In genomic region chr22:47797546-47797945, GRCh38 we compare ENCODE assay signal across 26 cellular contexts.
"Had no signal": no experiment of that assay in that cellular context is flagged by ENCODE, and none has a peak within 500 bp of the region (broad histone marks: within the 10 kb centered on the region; RNA-seq: fewer than 3 reads in every experiment).

No MANE protein-coding gene starts in this region.

- H3K27me3 Mint-ChIP-seq: progenitor cell of endocrine pancreas had no signal

- DNase-seq: hippocampal formation; kidney glomerular epithelial cell; left cardiac atrium; left lung; lower lobe of right lung; mammary epithelial cell; mesenchymal stem cell; naive B cell; natural killer cell; ovary; right lobe of liver; stimulated activated CD4-positive, alpha-beta T cell treated with anti-CD3 and anti-CD28 coated beads, Interleukin-12 subunit alpha, Interleukin-12 subunit beta, amount 100 ng/mL, for 4 hours; stimulated activated CD4-positive, alpha-beta T cell treated with anti-CD3 and anti-CD28 coated beads, Interleukin-15, amount 100 ng/mL, for 24 hours; stimulated activated CD4-positive, alpha-beta T cell treated with anti-CD3 and anti-CD28 coated beads, Interleukin-2, amount 100 ng/mL, for 24 hours; stimulated activated CD4-positive, alpha-beta T cell treated with anti-CD3 and anti-CD28 coated beads, Interleukin-4, amount 100 ng/mL, for 1 hour; stimulated activated naive B cell treated with anti-CD40 and anti-IgM and Interleukin-4, amounts not matched to agents 10 μg/mL and 1 μg/mL and 100 μg/mL, for 72 hours; stimulated activated naive CD8-positive, alpha-beta T cell treated with anti-CD3 and anti-CD28 coated beads, Interleukin-15, Interleukin-2, amounts not matched to agents 100 U/mL and 50 U/mL, for 24 hours; stomach; testis; thyroid gland; transverse colon; upper lobe of right lung had no signal

- ATAC-seq: left cardiac atrium; left lung; lower lobe of right lung; natural killer cell; stimulated activated naive B cell treated with anti-CD40 and anti-IgM and Interleukin-4, amounts not matched to agents 10 μg/mL and 1 μg/mL and 100 μg/mL, for 72 hours; stimulated activated naive CD8-positive, alpha-beta T cell treated with anti-CD3 and anti-CD28 coated beads, Interleukin-15, Interleukin-2, amounts not matched to agents 100 U/mL and 50 U/mL, for 24 hours; upper lobe of right lung had no signal

- H3K27ac ChIP-seq: left lung, lower lobe of right lung, ovary, right atrium auricular region, right lobe of liver, stomach, testis, thyroid gland, transverse colon, upper lobe of right lung had no signal

- H3K4me1 Mint-ChIP-seq: mesothelial cell of epicardium; natural killer cell; stimulated activated naive B cell treated with anti-CD40 and anti-IgM and Interleukin-4, amounts not matched to agents 10 μg/mL and 1 μg/mL and 100 μg/mL, for 72 hours had no signal

- H3K4me1 ChIP-seq: left lung, lower lobe of right lung, right atrium auricular region, right lobe of liver, stomach, testis, thyroid gland, transverse colon, upper lobe of right lung had no signal

- H3K27me3 ChIP-seq: ovary, right atrium auricular region, right lobe of liver, testis, thyroid gland, transverse colon had no signal

- H3K27ac Mint-ChIP-seq: mesothelial cell of epicardium; naive B cell; natural killer cell; progenitor cell of endocrine pancreas; stimulated activated naive B cell treated with anti-CD40 and anti-IgM and Interleukin-4, amounts not matched to agents 10 μg/mL and 1 μg/mL and 100 μg/mL, for 72 hours had no signal

- H3K36me3 Mint-ChIP-seq: mesothelial cell of epicardium, natural killer cell had no signal

- H3K4me2 ChIP-seq: smooth muscle cell had no signal

- H3K36me3 ChIP-seq: left lung, lower lobe of right lung, ovary, right atrium auricular region, right lobe of liver, stomach, thyroid gland, transverse colon, upper lobe of right lung had no signal

- H3K4me3 Mint-ChIP-seq: mesothelial cell of epicardium; naive B cell; natural killer cell; stimulated activated naive B cell treated with anti-CD40 and anti-IgM and Interleukin-4, amounts not matched to agents 10 μg/mL and 1 μg/mL and 100 μg/mL, for 72 hours had no signal

- H3K4me3 ChIP-seq: left lung, lower lobe of right lung, ovary, right atrium auricular region, right lobe of liver, smooth muscle cell, stomach, testis, thyroid gland, transverse colon, upper lobe of right lung had no signal

- H3K9me3 Mint-ChIP-seq: natural killer cell had no signal

- H3K9me3 ChIP-seq: lower lobe of right lung, ovary, right atrium auricular region, right lobe of liver, testis, thyroid gland, transverse colon, upper lobe of right lung had no signal
